Comparison of ENCODE assay signal across 19 cellular contexts in genomic region chr3:52615178-52615577, GRCh38.
"Had no signal": no experiment of that assay in that cellular context is flagged by ENCODE, and none has a peak within 500 bp of the region (broad histone marks: within the 10 kb centered on the region; RNA-seq: fewer than 3 reads in every experiment).

No MANE protein-coding gene starts in this region.

- H3K4me3 ChIP-seq: colonic mucosa, gastrocnemius medialis, ovary, right lobe of liver had no signal

- ATAC-seq: activated T-cell treated with anti-CD3 and anti-CD28 coated beads, Interleukin-2, amount 50 U/mL, for 72 hours; gastrocnemius medialis; left ventricle myocardium superior; right lobe of liver had no signal

- DNase-seq: activated CD4-positive, alpha-beta T cell treated with anti-CD3 and anti-CD28 coated beads for 4 hours; activated CD4-positive, alpha-beta T cell treated with anti-CD3 and anti-CD28 coated beads, Interleukin-2, amount 50 U/mL, for 4 hours; activated effector memory CD4-positive, alpha-beta T cell treated with Interleukin-2 at 50 U/mL for 16 hours; activated naive CD4-positive, alpha-beta T cell treated with Interleukin-2 at 50 U/mL for 16 hours; activated T-cell treated with anti-CD3 and anti-CD28 coated beads for 4 hours; activated T-cell treated with anti-CD3 and anti-CD28 coated beads, Interleukin-2, amount 50 U/mL, for 72 hours; anterior cingulate cortex; colonic mucosa; effector CD8-positive, alpha-beta T cell; gastrocnemius medialis; glutamatergic neuron; islet precursor cell; left ventricle myocardium superior; nephron progenitor cell; ovary; right lobe of liver; stimulated activated CD4-positive, alpha-beta T cell treated with anti-CD3 and anti-CD28 coated beads, Interleukin-4, amount 100 ng/mL, for 1 hour; substantia nigra; T-helper 9 cell had no signal
